In genomic region chr21:28632718-28633408, GRCh38 we compare ENCODE assay signal across 9 cellular contexts.
DNase-seq lines count a peak whose midpoint lies in the region; ATAC-seq and TF ChIP-seq lines count a peak whose summit lies in the region.
"Had no signal": no experiment of that assay in that cellular context is flagged by ENCODE, and none has a peak within 500 bp of the region (broad histone marks: within the 10 kb centered on the region; RNA-seq: fewer than 3 reads in every experiment).

No MANE protein-coding gene starts in this region.

- H3K9me3 Mint-ChIP-seq in activated T-helper 2 cell treated with anti-CD3 and anti-CD28 coated beads, Interferon-gamma antibody, Interleukin-2, Interleukin-4, amounts not matched to agents 10 μg/mL and 5 μg/mL and 100 μg/mL, durations not matched to agents 14 hours and 24 hours and 36 hours = no peaks in the 10 kb centered on the region

- H3K4me1 ChIP-seq in gastroesophageal sphincter (peaks cover 6 to 63% (median 19%) of the 10 kb centered on the region in 3 donors), sigmoid colon (peaks cover 0 to 13% (median 6%) of the 10 kb centered on the region in 4 donors)

- H3K4me3 Mint-ChIP-seq in activated T-helper 2 cell treated with anti-CD3 and anti-CD28 coated beads, Interferon-gamma antibody, Interleukin-2, Interleukin-4, amounts not matched to agents 10 μg/mL and 5 μg/mL and 100 μg/mL, durations not matched to agents 14 hours and 24 hours and 36 hours (ENCODE audit: low read depth) = no peak overlapping the region

- no peaks in the 10 kb centered on the region for H3K27me3 ChIP-seq in gastroesophageal sphincter
- no peaks in the 10 kb centered on the region for H3K27me3 ChIP-seq in sigmoid colon

- no peak for TF ChIP-seq CTCF in VCaP (conservative IDR thresholded peaks at IDR 0.05)
- TF ChIP-seq CTCF in gastroesophageal sphincter (IDR thresholded peaks at IDR 0.05) = no peak
- no peak for TF ChIP-seq CTCF in sigmoid colon (IDR thresholded peaks at IDR 0.05)

- H3K36me3 ChIP-seq in gastroesophageal sphincter (no peaks in the 10 kb centered on the region), sigmoid colon (no peaks in the 10 kb centered on the region)

- H3K4me3 ChIP-seq in gastroesophageal sphincter (no peak overlapping the region), sigmoid colon (no peak overlapping the region)

- H3K27ac ChIP-seq in VCaP (peak overlapping the region; percentile 23; the same call in 1 of the 2 replicates), gastroesophageal sphincter (peak overlapping the region; percentile 72 to 89 (median 81)), sigmoid colon (peak overlapping the region; percentile 4 to 79 (median 30))

- H3K36me3 Mint-ChIP-seq in activated T-helper 2 cell treated with anti-CD3 and anti-CD28 coated beads, Interferon-gamma antibody, Interleukin-2, Interleukin-4, amounts not matched to agents 10 μg/mL and 5 μg/mL and 100 μg/mL, durations not matched to agents 14 hours and 24 hours and 36 hours (ENCODE audit: low read depth) = no peaks in the 10 kb centered on the region

- H3K9me3 ChIP-seq in gastroesophageal sphincter (no peaks in the 10 kb centered on the region), sigmoid colon (no peaks in the 10 kb centered on the region)

- no peak overlapping the region for H3K27ac Mint-ChIP-seq in activated T-helper 2 cell treated with anti-CD3 and anti-CD28 coated beads, Interferon-gamma antibody, Interleukin-2, Interleukin-4, amounts not matched to agents 10 μg/mL and 5 μg/mL and 100 μg/mL, durations not matched to agents 14 hours and 24 hours and 36 hours

- 3 to 26% methylated on average over 2 to 3 of the region's 3 CpGs for WGBS in gastroesophageal sphincter (ENCODE audit: low coverage in 1 of 2), 2 donors
- 72 to 84% methylated on average over 3 of the region's 3 CpGs for WGBS in sigmoid colon, 2 donors

- H3K4me1 Mint-ChIP-seq in activated T-helper 2 cell treated with anti-CD3 and anti-CD28 coated beads, Interferon-gamma antibody, Interleukin-2, Interleukin-4, amounts not matched to agents 10 μg/mL and 5 μg/mL and 100 μg/mL, durations not matched to agents 14 hours and 24 hours and 36 hours (ENCODE audit: low read depth) = peaks cover 7% of the 10 kb centered on the region

- TF ChIP-seq POLR2A in gastroesophageal sphincter (IDR thresholded peaks at IDR 0.05) = no peak
- TF ChIP-seq POLR2A in sigmoid colon (IDR thresholded peaks at IDR 0.05) = no peak

- no peaks in the 10 kb centered on the region for H3K27me3 Mint-ChIP-seq in activated T-helper 2 cell treated with anti-CD3 and anti-CD28 coated beads, Interferon-gamma antibody, Interleukin-2, Interleukin-4, amounts not matched to agents 10 μg/mL and 5 μg/mL and 100 μg/mL, durations not matched to agents 14 hours and 24 hours and 36 hours (ENCODE audit: low read depth)

- DNase-seq in ELF-1 (ENCODE audit: low read depth, low spot score) = peak; percentile 14
- no peak for DNase-seq in sigmoid colon
- no peak for DNase-seq in NCI-H2196 (lab: John Stamatoyannopoulos, UW; ENCODE audit: unreplicated experiment)
- no peak for DNase-seq in stimulated activated CD4-positive, alpha-beta T cell treated with anti-CD3 and anti-CD28 coated beads, Interleukin-1b, Interleukin-23, amount 100 ng/mL, for 48 hours
- DNase-seq in activated T-helper 2 cell treated with anti-CD3 and anti-CD28 coated beads, Interferon-gamma antibody, Interleukin-2, Interleukin-4, amounts not matched to agents 10 μg/mL and 5 μg/mL and 100 μg/mL, durations not matched to agents 14 hours and 24 hours and 36 hours (ENCODE audit: low spot score) = no peak
- DNase-seq: Karpas-422 had no signal

- intact Hi-C loops in sigmoid colon (cut with DNase I) = no loop called here
- intact Hi-C loops in activated T-helper 2 cell treated with anti-CD3 and anti-CD28 coated beads, Interferon-gamma antibody, Interleukin-2, Interleukin-4, amounts not matched to agents 10 μg/mL and 5 μg/mL and 100 μg/mL, durations not matched to agents 14 hours and 24 hours and 36 hours (cut with micrococcal nuclease) = no loop called here

- ATAC-seq in gastroesophageal sphincter (no peak), GM21576 (IDR thresholded peaks at IDR 0.05; ENCODE audit: unreplicated experiment) (no peak)

- TF ChIP-seq EP300 in gastroesophageal sphincter (IDR thresholded peaks at IDR 0.05) (no peak), sigmoid colon (IDR thresholded peaks at IDR 0.05) (no peak)

Comparison
In these comparisons a context has a peak if more than half of its experiments do, and no peak if none do; other contexts are left out.
1. H3K27ac ChIP-seq: peak in every context shown above with its lines; median percentile 81 in gastroesophageal sphincter; 30 in sigmoid colon; 23 in VCaP.